In the genomic region with DNA sequence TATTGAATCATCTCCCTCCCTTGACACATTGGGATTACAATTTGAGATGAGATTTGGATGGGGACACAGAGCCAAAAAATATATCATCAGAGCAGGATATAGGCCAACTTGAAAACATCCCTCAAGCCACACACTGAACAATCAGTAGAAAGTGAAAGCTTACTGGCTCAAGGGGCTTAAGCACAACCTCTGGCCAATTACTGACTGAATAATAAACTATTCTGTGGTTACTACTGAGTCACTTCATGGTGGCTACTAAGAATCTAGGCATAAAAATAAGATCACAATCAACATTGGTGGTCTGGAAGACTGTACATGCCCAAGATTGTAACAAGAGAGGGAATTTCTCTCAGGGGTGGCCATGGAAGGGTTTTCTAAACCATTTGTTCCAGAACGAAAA, we compare ENCODE assay signal across 14 cellular contexts. TPM values are rescaled to one million over a fixed set of nuclear protein-coding genes. Genes with fewer than 3 reads are reported as not detected.
DNase-seq lines count a peak whose midpoint lies in the region; ATAC-seq and TF ChIP-seq lines count a peak whose summit lies in the region.
"Had no signal": no experiment of that assay in that cellular context is flagged by ENCODE, and none has a peak within 500 bp of the region (broad histone marks: within the 10 kb centered on the region; RNA-seq: fewer than 3 reads in every experiment).

No MANE protein-coding gene starts in this region.

- peak overlapping the region; percentile 73 for H3K4me3 Mint-ChIP-seq in activated T-helper 17 cell treated with anti-CD3 and anti-CD28 coated beads, Interleukin-2, amount 50 U/mL, for 72 hours

- TF ChIP-seq CTCF in upper lobe of right lung (IDR thresholded peaks at IDR 0.05): no peak

- H3K9me3 ChIP-seq in upper lobe of right lung: no peaks in the 10 kb centered on the region
- H3K9me3 ChIP-seq: Caco-2, suprapubic skin had no signal

- no peaks in the 10 kb centered on the region for H3K36me3 ChIP-seq in upper lobe of right lung
- H3K36me3 ChIP-seq: suprapubic skin had no signal

- no peak for DNase-seq in stimulated activated naive CD8-positive, alpha-beta T cell treated with anti-CD3 and anti-CD28 coated beads, Interleukin-15, Interleukin-2, amounts not matched to agents 100 U/mL and 50 U/mL, for 24 hours
- no peak for DNase-seq in upper lobe of right lung
- no peak for DNase-seq in NCI-H128 (lab: John Stamatoyannopoulos, UW; ENCODE audit: unreplicated experiment)
- DNase-seq: activated CD4-positive, alpha-beta T cell treated with anti-CD3 and anti-CD28 coated beads for 4 hours; Caco-2; GM23248; nucleus accumbens; PC-3 had no signal

- no peaks in the 10 kb centered on the region for H3K27me3 Mint-ChIP-seq in activated T-helper 17 cell treated with anti-CD3 and anti-CD28 coated beads, Interleukin-2, amount 50 U/mL, for 72 hours

- no peaks in the 10 kb centered on the region for H3K4me1 ChIP-seq in upper lobe of right lung
- H3K4me1 ChIP-seq: Caco-2, suprapubic skin had no signal

- no peak overlapping the region for H3K27ac ChIP-seq in upper lobe of right lung
- H3K27ac ChIP-seq: GM23248, suprapubic skin had no signal

- intact Hi-C loops in upper lobe of right lung (cut with DNase I): no loop called here

- peak overlapping the region; percentile 76 for H3K27ac Mint-ChIP-seq in activated T-helper 17 cell treated with anti-CD3 and anti-CD28 coated beads, Interleukin-2, amount 50 U/mL, for 72 hours

- peaks cover 8% of the 10 kb centered on the region for H3K4me1 Mint-ChIP-seq in activated T-helper 17 cell treated with anti-CD3 and anti-CD28 coated beads, Interleukin-2, amount 50 U/mL, for 72 hours

- H3K9me3 Mint-ChIP-seq in activated T-helper 17 cell treated with anti-CD3 and anti-CD28 coated beads, Interleukin-2, amount 50 U/mL, for 72 hours: peaks cover 7% of the 10 kb centered on the region

- no peaks in the 10 kb centered on the region for H3K36me3 Mint-ChIP-seq in activated T-helper 17 cell treated with anti-CD3 and anti-CD28 coated beads, Interleukin-2, amount 50 U/mL, for 72 hours (ENCODE audit: low read depth)

- H3K4me3 ChIP-seq in upper lobe of right lung: no peak overlapping the region
- H3K4me3 ChIP-seq: GM23248, lung, suprapubic skin had no signal

- no peaks in the 10 kb centered on the region for H3K27me3 ChIP-seq in upper lobe of right lung
- H3K27me3 ChIP-seq: suprapubic skin had no signal

- ATAC-seq in GM18867 (IDR thresholded peaks at IDR 0.05; ENCODE audit: unreplicated experiment): peak; percentile 75
- peak; percentile 70 for ATAC-seq in HG03342 (IDR thresholded peaks at IDR 0.05; ENCODE audit: unreplicated experiment)
- ATAC-seq in activated T-helper 17 cell treated with anti-CD3 and anti-CD28 coated beads, Interleukin-2, amount 50 U/mL, for 72 hours (replicated peaks): peak; percentile 38
- peak; percentile 73 for ATAC-seq in stimulated activated naive CD8-positive, alpha-beta T cell treated with anti-CD3 and anti-CD28 coated beads, Interleukin-15, Interleukin-2, amounts not matched to agents 100 U/mL and 50 U/mL, for 24 hours
- no peak for ATAC-seq in upper lobe of right lung
- ATAC-seq in HG03520 (IDR thresholded peaks at IDR 0.05; ENCODE audit: unreplicated experiment): no peak
- ATAC-seq: PC-3 had no signal

RNA-seq across cellular contexts. Expression of a gene that starts 27.4 kb away (rescaled TPM):
- total RNA-seq in activated T-helper 17 cell treated with anti-CD3 and anti-CD28 coated beads, Interleukin-2, amount 50 U/mL, for 72 hours: 10 to 100 TPM in 1 of 2 donors, 1 to 10 TPM in 1; 8.6 to 21.3 TPM
- 1.5 TPM for total RNA-seq in upper lobe of right lung
- total RNA-seq: Caco-2, GM23248, PC-3 had no signal

Comparison
In these comparisons a context has a peak if more than half of its experiments do, and no peak if none do; other contexts are left out.
1. ATAC-seq: peak in GM18867 (single experiment), HG03342 (single experiment), activated T-helper 17 cell treated with anti-CD3 and anti-CD28 coated beads, Interleukin-2, amount 50 U/mL, for 72 hours (single experiment) and stimulated activated naive CD8-positive, alpha-beta T cell treated with anti-CD3 and anti-CD28 coated beads, Interleukin-15, Interleukin-2, amounts not matched to agents 100 U/mL and 50 U/mL, for 24 hours (single experiment); none in upper lobe of right lung (single experiment) and HG03520 (single experiment).